Comparison of ENCODE assay signal across 1 cellular context in the genomic region with DNA sequence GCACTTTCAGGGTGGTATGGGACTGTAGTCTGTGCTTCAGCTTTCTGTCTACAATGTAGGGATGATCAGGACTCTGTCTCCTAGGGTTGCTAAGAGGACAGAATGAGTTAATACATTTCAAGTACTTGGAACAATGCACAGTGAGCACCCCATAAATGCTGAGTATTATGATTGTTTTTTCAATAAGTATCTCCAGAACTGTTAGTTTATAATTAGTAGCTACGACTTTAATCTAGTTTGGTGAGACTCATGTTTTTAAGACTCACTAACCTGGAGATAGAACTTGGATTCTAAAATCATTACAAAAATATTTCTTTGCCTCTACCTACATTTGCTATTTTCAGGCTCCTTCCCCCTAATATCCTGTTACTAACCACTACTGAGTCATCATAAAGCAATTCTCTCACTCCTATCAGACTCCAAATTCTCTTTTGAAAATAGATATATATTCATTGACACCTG.
TF ChIP-seq lines count a peak whose summit lies in the region.

No MANE protein-coding gene starts in this region.

TF ChIP-seq in HCT116, 20 proteins besides CTCF, POLR2A, EP300 and RAD21 (continued from another document):
- no peak for TF ChIP-seq REST (IDR thresholded peaks at IDR 0.05; ENCODE audit: low read depth)
- no peak for TF ChIP-seq EZH2 (IDR thresholded peaks at IDR 0.05)
